ENCODE assay signal across 24 cellular contexts in the genomic region with DNA sequence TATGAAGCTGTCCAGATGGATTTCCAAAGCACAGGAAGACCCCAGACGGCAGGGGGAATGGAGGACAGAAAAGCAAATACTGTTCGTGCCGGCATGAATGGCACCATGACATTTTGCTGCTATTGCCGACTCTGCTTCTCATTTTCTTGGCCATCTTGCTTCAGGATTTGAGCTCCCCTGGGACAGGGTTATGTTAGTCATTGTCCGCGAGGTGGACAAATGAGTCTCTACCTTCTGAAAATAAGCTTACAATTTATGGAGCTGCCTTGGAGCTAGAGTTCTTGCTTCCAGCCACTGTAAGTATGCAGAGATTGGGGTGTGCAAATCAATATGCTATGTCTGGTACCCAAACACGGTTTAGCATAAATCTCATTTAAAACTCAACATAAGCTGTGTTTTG.
A peak's percentile ranks its signal among the peaks of the same experiment; 100 is the strongest.
DNase-seq lines count a peak whose midpoint lies in the region; ATAC-seq and TF ChIP-seq lines count a peak whose summit lies in the region.
"Had no signal": no experiment of that assay in that cellular context is flagged by ENCODE, and none has a peak within 500 bp of the region (broad histone marks: within the 10 kb centered on the region; RNA-seq: fewer than 3 reads in every experiment).

No MANE protein-coding gene starts in this region.

- H4K91ac ChIP-seq in mesenchymal stem cell (ENCODE audit: low read length): no peak overlapping the region

- H4K8ac ChIP-seq in mesenchymal stem cell (ENCODE audit: low read length): no peak overlapping the region

- no peak overlapping the region for H2AK5ac ChIP-seq in mesenchymal stem cell (ENCODE audit: low read length, severe bottlenecking)

- H3K23ac ChIP-seq in mesenchymal stem cell (ENCODE audit: low read length in 2 of 2): no peak overlapping the region

- H3K36me3 ChIP-seq in PC-9 (ENCODE audit: low read depth) (no peaks in the 10 kb centered on the region), mesenchymal stem cell (ENCODE audit: control insufficient read depth in 1 of 2, insufficient read depth in 2 of 2, low read depth in 1 of 2, low read length in 2 of 2) (no peaks in the 10 kb centered on the region)
- H3K36me3 ChIP-seq: BLaER1, HAP-1, SJSA1 had no signal

- H3K9me3 Mint-ChIP-seq in chondrocyte (ENCODE audit: low read depth): peaks cover 2% of the 10 kb centered on the region
- H3K9me3 Mint-ChIP-seq: CD4-positive, alpha-beta T cell had no signal

- TF ChIP-seq CTCF in PC-9 (conservative IDR thresholded peaks at IDR 0.05) (no peak), chondrocyte (IDR thresholded peaks at IDR 0.05) (peak; percentile 42), omental fat pad (IDR thresholded peaks at IDR 0.05) (no peak)

- no peak overlapping the region for H3K4me3 Mint-ChIP-seq in chondrocyte (ENCODE audit: unreplicated experiment)
- H3K4me3 Mint-ChIP-seq: CD4-positive, alpha-beta T cell had no signal

- no peak overlapping the region for H2BK15ac ChIP-seq in mesenchymal stem cell (ENCODE audit: low read depth, poor library complexity, severe bottlenecking)

- POLR2A ChIA-PET in PC-9 (lab: Charles Lee; ENCODE audit: unreplicated experiment): interaction anchor here (0.6 kb wide), 1 partner anchor 52 kb away, joined by 3 read pairs; no protein-coding TSS in a partner anchor

- H3F3A ChIP-seq in PC-9 (ENCODE audit: insufficient read depth, low read depth): peaks cover 25% of the 10 kb centered on the region; the same call in 1 of the 2 replicates

- no peak for DNase-seq in PC-9
- DNase-seq in chondrocyte (ENCODE audit: low spot score): no peak
- DNase-seq in mesenchymal stem cell: no peak
- no peak for DNase-seq in omental fat pad (ENCODE audit: low spot score)
- DNase-seq in mucosa of gallbladder (ENCODE audit: low spot score): no peak
- DNase-seq: ACHN; CD4-positive, alpha-beta T cell; COR-L47; DMS 273 treated with DMSO at 0.1 percent for 48 hours; DMS79 treated with DMSO at 0.1 percent for 48 hours; KBM-7; NCI-H1105 treated with DMSO at 0.1 percent for 48 hours; NCI-H1694; NCI-H2081 treated with DMSO at 0.1 percent for 48 hours; NCI-H2171 treated with DMSO at 0.1 percent for 48 hours; NCI-H524 treated with DMSO at 0.1 percent for 48 hours; NCI-H82 had no signal

- H3K27ac Mint-ChIP-seq in chondrocyte (ENCODE audit: unreplicated experiment): peak overlapping the region; percentile 66
- H3K27ac Mint-ChIP-seq: CD4-positive, alpha-beta T cell had no signal

- H3K9me3 ChIP-seq in PC-9 (ENCODE audit: insufficient read depth, low read depth) (no peaks in the 10 kb centered on the region), mesenchymal stem cell (ENCODE audit: control insufficient read depth, low read length) (no peaks in the 10 kb centered on the region)
- H3K9me3 ChIP-seq: BLaER1, HAP-1, SJSA1 had no signal

- no TSS peak for BruUV-seq in PC-9 (replicated peaks; lab: Mats Ljungman, UMichigan)

- intact Hi-C loops in PC-9 (cut with micrococcal nuclease; ENCODE audit: unreplicated experiment): loop anchor here (10.0 kb wide), 2 partner anchors 587 to 857 kb away; a partner anchor contains a TSS

- no peaks in the 10 kb centered on the region for H3K36me3 Mint-ChIP-seq in chondrocyte (ENCODE audit: low read depth)

- H3K4me1 Mint-ChIP-seq in chondrocyte (ENCODE audit: low read depth): peaks cover 69% of the 10 kb centered on the region

- peaks cover 73% of the 10 kb centered on the region for H3K4me1 ChIP-seq in PC-9 (replicated peaks; ENCODE audit: insufficient read depth)
- peaks cover 16% of the 10 kb centered on the region for H3K4me1 ChIP-seq in mesenchymal stem cell (ENCODE audit: control insufficient read depth, insufficient read depth, low read depth, low read length)
- H3K4me1 ChIP-seq: BLaER1, HAP-1 had no signal

- H3K79me2 ChIP-seq in PC-9 (ENCODE audit: low read depth): no peaks in the 10 kb centered on the region

- H2BK5ac ChIP-seq in mesenchymal stem cell (ENCODE audit: low read depth, low read length, poor library complexity, severe bottlenecking): no peak overlapping the region

- H3K27me3 Mint-ChIP-seq in chondrocyte (ENCODE audit: low read depth): no peaks in the 10 kb centered on the region

- no peak overlapping the region for H2BK120ac ChIP-seq in mesenchymal stem cell (ENCODE audit: low read depth, low read length)

- CTCF ChIA-PET in PC-9 (lab: Charles Lee): no interaction called here

- H2AFZ ChIP-seq in PC-9: no peak overlapping the region
- no peak overlapping the region for H2AFZ ChIP-seq in mesenchymal stem cell (ENCODE audit: low read depth, low read length)
- H2AFZ ChIP-seq: GM23248 had no signal

- ATAC-seq in omental fat pad (ENCODE audit: low FRiP score) (no peak), HG03039 (IDR thresholded peaks at IDR 0.05; ENCODE audit: unreplicated experiment) (no peak), HG02970 (IDR thresholded peaks at IDR 0.05; ENCODE audit: low FRiP score, unreplicated experiment) (no peak)
- ATAC-seq: Right ventricle myocardium inferior had no signal

- no peaks in the 10 kb centered on the region for H3K79me1 ChIP-seq in mesenchymal stem cell (replicated peaks; ENCODE audit: low read length, poor library complexity, severe bottlenecking)

- WGBS in mesenchymal stem cell: 89% methylated on average over 7 of the region's 7 CpGs

- no peak overlapping the region for H3K14ac ChIP-seq in mesenchymal stem cell (ENCODE audit: low read length in 2 of 2)

- H4K20me1 ChIP-seq in PC-9 (ENCODE audit: insufficient read depth): no peaks in the 10 kb centered on the region
- H4K20me1 ChIP-seq: BLaER1 had no signal

- no peak overlapping the region for H2BK12ac ChIP-seq in mesenchymal stem cell (ENCODE audit: low read length in 2 of 2)

- no peak overlapping the region for H3K18ac ChIP-seq in mesenchymal stem cell (ENCODE audit: low read depth in 1 of 2, low read length in 2 of 2)

- H3K4me3 ChIP-seq in PC-9 (no peak overlapping the region), mesenchymal stem cell (ENCODE audit: insufficient read depth in 1 of 2, low read depth in 1 of 2, low read length in 2 of 2) (peak overlapping the region in 1 of 2 experiments; percentile 27)
- H3K4me3 ChIP-seq: BLaER1, GM23248, HAP-1, SJSA1 had no signal

- H3K4me2 ChIP-seq in PC-9 (peak overlapping the region; percentile 23; the same call in 1 of the 2 replicates), mesenchymal stem cell (ENCODE audit: low read length, poor library complexity, severe bottlenecking) (no peak overlapping the region)
- H3K4me2 ChIP-seq: BLaER1 had no signal

- H3K27me3 ChIP-seq in PC-9 (ENCODE audit: insufficient read depth, low read depth) (no peaks in the 10 kb centered on the region), mesenchymal stem cell (ENCODE audit: control insufficient read depth in 1 of 2, insufficient read depth in 1 of 2, low read length in 2 of 2) (peaks cover 0 to 12% of the 10 kb centered on the region in 2 experiments)
- H3K27me3 ChIP-seq: BLaER1, SJSA1 had no signal

- no peak overlapping the region for H3K4ac ChIP-seq in mesenchymal stem cell (ENCODE audit: low read depth in 1 of 2, low read length in 2 of 2)

- peak overlapping the region; percentile 46 for H3K9ac ChIP-seq in mesenchymal stem cell (ENCODE audit: low read length)
- H3K9ac ChIP-seq: BLaER1, GM23248 had no signal

- H3K9me2 ChIP-seq in PC-9 (ENCODE audit: insufficient read depth): peaks cover 7% of the 10 kb centered on the region; the same call in 1 of the 2 replicates

- H3K27ac ChIP-seq in PC-9 (peak overlapping the region; percentile 58), mesenchymal stem cell (ENCODE audit: low read length, poor library complexity, severe bottlenecking) (no peak overlapping the region)
- H3K27ac ChIP-seq: BLaER1, GM23248, SJSA1 had no signal
